Comparison of ENCODE assay signal across 1 cellular context in the genomic region with DNA sequence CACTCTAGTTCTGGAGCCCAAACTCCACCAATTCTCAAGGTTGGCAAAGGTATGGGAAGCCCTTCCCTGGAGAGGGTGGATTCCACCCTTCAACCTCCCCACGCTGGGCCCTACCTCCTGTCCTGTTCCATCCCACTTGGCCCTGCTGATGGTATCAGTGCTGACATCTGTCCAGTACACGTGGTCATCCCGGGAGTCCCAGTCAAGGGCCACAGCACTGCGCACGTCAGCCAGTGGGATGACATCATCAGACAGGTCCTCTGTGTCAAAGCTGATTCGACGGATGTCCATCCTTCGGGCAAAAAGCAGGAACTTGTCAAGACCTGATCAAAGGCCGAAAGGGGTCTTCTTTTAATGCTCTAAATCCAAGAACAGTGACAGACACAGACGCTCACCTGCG.
TF ChIP-seq lines count a peak whose summit lies in the region.

No MANE protein-coding gene starts in this region.

TF ChIP-seq in K562, 482 proteins besides CTCF, POLR2A, EP300 and RAD21 (continued from another document):
- TF ChIP-seq, protein P1, sequence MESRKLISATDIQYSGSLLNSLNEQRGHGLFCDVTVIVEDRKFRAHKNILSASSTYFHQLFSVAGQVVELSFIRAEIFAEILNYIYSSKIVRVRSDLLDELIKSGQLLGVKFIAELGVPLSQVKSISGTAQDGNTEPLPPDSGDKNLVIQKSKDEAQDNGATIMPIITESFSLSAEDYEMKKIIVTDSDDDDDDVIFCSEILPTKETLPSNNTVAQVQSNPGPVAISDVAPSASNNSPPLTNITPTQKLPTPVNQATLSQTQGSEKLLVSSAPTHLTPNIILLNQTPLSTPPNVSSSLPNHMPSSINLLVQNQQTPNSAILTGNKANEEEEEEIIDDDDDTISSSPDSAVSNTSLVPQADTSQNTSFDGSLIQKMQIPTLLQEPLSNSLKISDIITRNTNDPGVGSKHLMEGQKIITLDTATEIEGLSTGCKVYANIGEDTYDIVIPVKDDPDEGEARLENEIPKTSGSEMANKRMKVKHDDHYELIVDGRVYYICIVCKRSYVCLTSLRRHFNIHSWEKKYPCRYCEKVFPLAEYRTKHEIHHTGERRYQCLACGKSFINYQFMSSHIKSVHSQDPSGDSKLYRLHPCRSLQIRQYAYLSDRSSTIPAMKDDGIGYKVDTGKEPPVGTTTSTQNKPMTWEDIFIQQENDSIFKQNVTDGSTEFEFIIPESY (CRISPR knock-in tag; IDR thresholded peaks at IDR 0.05): no peak
- peak; percentile 81 for TF ChIP-seq TARDBP (IDR thresholded peaks at IDR 0.05)
- TF ChIP-seq, protein P2, sequence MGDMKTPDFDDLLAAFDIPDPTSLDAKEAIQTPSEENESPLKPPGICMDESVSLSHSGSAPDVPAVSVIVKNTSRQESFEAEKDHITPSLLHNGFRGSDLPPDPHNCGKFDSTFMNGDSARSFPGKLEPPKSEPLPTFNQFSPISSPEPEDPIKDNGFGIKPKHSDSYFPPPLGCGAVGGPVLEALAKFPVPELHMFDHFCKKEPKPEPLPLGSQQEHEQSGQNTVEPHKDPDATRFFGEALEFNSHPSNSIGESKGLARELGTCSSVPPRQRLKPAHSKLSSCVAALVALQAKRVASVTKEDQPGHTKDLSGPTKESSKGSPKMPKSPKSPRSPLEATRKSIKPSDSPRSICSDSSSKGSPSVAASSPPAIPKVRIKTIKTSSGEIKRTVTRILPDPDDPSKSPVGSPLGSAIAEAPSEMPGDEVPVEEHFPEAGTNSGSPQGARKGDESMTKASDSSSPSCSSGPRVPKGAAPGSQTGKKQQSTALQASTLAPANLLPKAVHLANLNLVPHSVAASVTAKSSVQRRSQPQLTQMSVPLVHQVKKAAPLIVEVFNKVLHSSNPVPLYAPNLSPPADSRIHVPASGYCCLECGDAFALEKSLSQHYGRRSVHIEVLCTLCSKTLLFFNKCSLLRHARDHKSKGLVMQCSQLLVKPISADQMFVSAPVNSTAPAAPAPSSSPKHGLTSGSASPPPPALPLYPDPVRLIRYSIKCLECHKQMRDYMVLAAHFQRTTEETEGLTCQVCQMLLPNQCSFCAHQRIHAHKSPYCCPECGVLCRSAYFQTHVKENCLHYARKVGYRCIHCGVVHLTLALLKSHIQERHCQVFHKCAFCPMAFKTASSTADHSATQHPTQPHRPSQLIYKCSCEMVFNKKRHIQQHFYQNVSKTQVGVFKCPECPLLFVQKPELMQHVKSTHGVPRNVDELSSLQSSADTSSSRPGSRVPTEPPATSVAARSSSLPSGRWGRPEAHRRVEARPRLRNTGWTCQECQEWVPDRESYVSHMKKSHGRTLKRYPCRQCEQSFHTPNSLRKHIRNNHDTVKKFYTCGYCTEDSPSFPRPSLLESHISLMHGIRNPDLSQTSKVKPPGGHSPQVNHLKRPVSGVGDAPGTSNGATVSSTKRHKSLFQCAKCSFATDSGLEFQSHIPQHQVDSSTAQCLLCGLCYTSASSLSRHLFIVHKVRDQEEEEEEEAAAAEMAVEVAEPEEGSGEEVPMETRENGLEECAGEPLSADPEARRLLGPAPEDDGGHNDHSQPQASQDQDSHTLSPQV (IDR thresholded peaks at IDR 0.05): no peak
- no peak for TF ChIP-seq SIRT6 (IDR thresholded peaks at IDR 0.05; ENCODE audit: low read depth, low read length)
- no peak for TF ChIP-seq ARHGAP35 (IDR thresholded peaks at IDR 0.05; ENCODE audit: partially characterized antibody)
- TF ChIP-seq BRD9 (IDR thresholded peaks at IDR 0.05; ENCODE audit: low read depth, partially characterized antibody): no peak
- no peak for TF ChIP-seq ZBTB8A (IDR thresholded peaks at IDR 0.05; ENCODE audit: partially characterized antibody)
- no peak for TF ChIP-seq CREBBP (IDR thresholded peaks at IDR 0.05; ENCODE audit: low read depth, low read length)
- TF ChIP-seq, protein P3, sequence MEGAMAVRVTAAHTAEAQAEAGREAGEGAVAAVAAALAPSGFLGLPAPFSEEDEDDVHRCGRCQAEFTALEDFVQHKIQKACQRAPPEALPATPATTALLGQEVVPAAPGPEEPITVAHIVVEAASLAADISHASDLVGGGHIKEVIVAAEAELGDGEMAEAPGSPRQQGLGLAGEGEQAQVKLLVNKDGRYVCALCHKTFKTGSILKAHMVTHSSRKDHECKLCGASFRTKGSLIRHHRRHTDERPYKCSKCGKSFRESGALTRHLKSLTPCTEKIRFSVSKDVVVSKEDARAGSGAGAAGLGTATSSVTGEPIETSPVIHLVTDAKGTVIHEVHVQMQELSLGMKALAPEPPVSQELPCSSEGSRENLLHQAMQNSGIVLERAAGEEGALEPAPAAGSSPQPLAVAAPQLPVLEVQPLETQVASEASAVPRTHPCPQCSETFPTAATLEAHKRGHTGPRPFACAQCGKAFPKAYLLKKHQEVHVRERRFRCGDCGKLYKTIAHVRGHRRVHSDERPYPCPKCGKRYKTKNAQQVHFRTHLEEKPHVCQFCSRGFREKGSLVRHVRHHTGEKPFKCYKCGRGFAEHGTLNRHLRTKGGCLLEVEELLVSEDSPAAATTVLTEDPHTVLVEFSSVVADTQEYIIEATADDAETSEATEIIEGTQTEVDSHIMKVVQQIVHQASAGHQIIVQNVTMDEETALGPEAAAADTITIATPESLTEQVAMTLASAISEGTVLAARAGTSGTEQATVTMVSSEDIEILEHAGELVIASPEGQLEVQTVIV (CRISPR knock-in tag; IDR thresholded peaks at IDR 0.05; ENCODE audit: borderline replicate concordance): no peak
- no peak for TF ChIP-seq CEBPB (tag; IDR thresholded peaks at IDR 0.05)
- no peak for TF ChIP-seq ZNF316 (IDR thresholded peaks at IDR 0.05)
- TF ChIP-seq FOSL1 (tag; conservative IDR thresholded peaks at IDR 0.05): peak; percentile 65
- no peak for TF ChIP-seq POLR3G (IDR thresholded peaks at IDR 0.05; ENCODE audit: extremely low read depth, insufficient read length, insufficient replicate concordance)
- TF ChIP-seq RCOR1 (IDR thresholded peaks at IDR 0.05; ENCODE audit: borderline replicate concordance in 1 of 2, low read depth in 2 of 2, low read length in 2 of 2): peak in 1 of 2 experiments; percentile 53; a peak in 1 of 4 replicates
- no peak for TF ChIP-seq MXI1 (IDR thresholded peaks at IDR 0.05; ENCODE audit: low read depth, low read length)
- TF ChIP-seq FOXM1 (IDR thresholded peaks at IDR 0.05; ENCODE audit: low read depth): no peak
- TF ChIP-seq FOXM1 (CRISPR knock-in tag; IDR thresholded peaks at IDR 0.05; ENCODE audit: low read depth): no peak
- no peak for TF ChIP-seq NFXL1 (CRISPR knock-in tag; IDR thresholded peaks at IDR 0.05)
- TF ChIP-seq HDAC6 (IDR thresholded peaks at IDR 0.05; ENCODE audit: low read depth, low read length): no peak
- no peak for TF ChIP-seq FOXA1 (IDR thresholded peaks at IDR 0.05; ENCODE audit: borderline replicate concordance)
- TF ChIP-seq ARID1B (IDR thresholded peaks at IDR 0.05): peak; percentile 38
- TF ChIP-seq FOS (IDR thresholded peaks at IDR 0.05; ENCODE audit: extremely low read depth, insufficient read length): no peak
- TF ChIP-seq, protein P4, sequence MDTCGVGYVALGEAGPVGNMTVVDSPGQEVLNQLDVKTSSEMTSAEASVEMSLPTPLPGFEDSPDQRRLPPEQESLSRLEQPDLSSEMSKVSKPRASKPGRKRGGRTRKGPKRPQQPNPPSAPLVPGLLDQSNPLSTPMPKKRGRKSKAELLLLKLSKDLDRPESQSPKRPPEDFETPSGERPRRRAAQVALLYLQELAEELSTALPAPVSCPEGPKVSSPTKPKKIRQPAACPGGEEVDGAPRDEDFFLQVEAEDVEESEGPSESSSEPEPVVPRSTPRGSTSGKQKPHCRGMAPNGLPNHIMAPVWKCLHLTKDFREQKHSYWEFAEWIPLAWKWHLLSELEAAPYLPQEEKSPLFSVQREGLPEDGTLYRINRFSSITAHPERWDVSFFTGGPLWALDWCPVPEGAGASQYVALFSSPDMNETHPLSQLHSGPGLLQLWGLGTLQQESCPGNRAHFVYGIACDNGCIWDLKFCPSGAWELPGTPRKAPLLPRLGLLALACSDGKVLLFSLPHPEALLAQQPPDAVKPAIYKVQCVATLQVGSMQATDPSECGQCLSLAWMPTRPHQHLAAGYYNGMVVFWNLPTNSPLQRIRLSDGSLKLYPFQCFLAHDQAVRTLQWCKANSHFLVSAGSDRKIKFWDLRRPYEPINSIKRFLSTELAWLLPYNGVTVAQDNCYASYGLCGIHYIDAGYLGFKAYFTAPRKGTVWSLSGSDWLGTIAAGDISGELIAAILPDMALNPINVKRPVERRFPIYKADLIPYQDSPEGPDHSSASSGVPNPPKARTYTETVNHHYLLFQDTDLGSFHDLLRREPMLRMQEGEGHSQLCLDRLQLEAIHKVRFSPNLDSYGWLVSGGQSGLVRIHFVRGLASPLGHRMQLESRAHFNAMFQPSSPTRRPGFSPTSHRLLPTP (IDR thresholded peaks at IDR 0.05; ENCODE audit: borderline replicate concordance, extremely low read depth, insufficient read length): no peak
- TF ChIP-seq ZNF143 (CRISPR knock-in tag; IDR thresholded peaks at IDR 0.05): no peak
- TF ChIP-seq MTA3 (IDR thresholded peaks at IDR 0.05; ENCODE audit: borderline replicate concordance): peak; percentile 58; the same call in 1 of the 2 replicates
- TF ChIP-seq GATA2 (CRISPR knock-in tag; IDR thresholded peaks at IDR 0.05): peak; percentile 47; the same call in 1 of the 2 replicates
- TF ChIP-seq ZNF764 (CRISPR knock-in tag; IDR thresholded peaks at IDR 0.05; ENCODE audit: low read depth): no peak
- no peak for TF ChIP-seq GTF2F1 (IDR thresholded peaks at IDR 0.05; ENCODE audit: low read depth, low read length)
- TF ChIP-seq, protein P5, sequence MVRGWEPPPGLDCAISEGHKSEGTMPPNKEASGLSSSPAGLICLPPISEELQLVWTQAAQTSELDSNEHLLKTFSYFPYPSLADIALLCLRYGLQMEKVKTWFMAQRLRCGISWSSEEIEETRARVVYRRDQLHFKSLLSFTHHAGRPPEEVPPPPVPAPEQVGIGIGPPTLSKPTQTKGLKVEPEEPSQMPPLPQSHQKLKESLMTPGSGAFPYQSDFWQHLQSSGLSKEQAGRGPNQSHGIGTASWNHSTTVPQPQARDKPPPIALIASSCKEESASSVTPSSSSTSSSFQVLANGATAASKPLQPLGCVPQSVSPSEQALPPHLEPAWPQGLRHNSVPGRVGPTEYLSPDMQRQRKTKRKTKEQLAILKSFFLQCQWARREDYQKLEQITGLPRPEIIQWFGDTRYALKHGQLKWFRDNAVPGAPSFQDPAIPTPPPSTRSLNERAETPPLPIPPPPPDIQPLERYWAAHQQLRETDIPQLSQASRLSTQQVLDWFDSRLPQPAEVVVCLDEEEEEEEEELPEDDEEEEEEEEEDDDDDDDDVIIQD (CRISPR knock-in tag; IDR thresholded peaks at IDR 0.05): no peak
- TF ChIP-seq ATF7 (IDR thresholded peaks at IDR 0.05): peak; percentile 98
